36 cellular contexts compared by ENCODE assay signal in genomic region chr9:129418451-129418850, GRCh38.
"Had no signal": no experiment of that assay in that cellular context is flagged by ENCODE, and none has a peak within 500 bp of the region (broad histone marks: within the 10 kb centered on the region; RNA-seq: fewer than 3 reads in every experiment).

No MANE protein-coding gene starts in this region.

- H3K27me3 Mint-ChIP-seq: activated CD8-positive, alpha-beta T cell treated with anti-CD3 and anti-CD28 coated beads for 36 hours; activated naive CD4-positive, alpha-beta T cell treated with anti-CD3 and anti-CD28 coated beads, Interleukin-2, amount 50 U/mL, for 24 hours; activated naive CD8-positive, alpha-beta T cell treated with anti-CD3 and anti-CD28 coated beads for 36 hours; activated naive CD8-positive, alpha-beta T cell treated with anti-CD3 and anti-CD28 coated beads, Interleukin-2, amount 50 U/mL, for 24 hours; T-helper 17 cell had no signal

- FAIRE-seq: frontal cortex had no signal

- ATAC-seq: activated CD4-positive, CD25-positive, alpha-beta regulatory T cell treated with anti-CD3 and anti-CD28 coated beads, Interleukin-2, amount 50 U/mL, for 24 hours; activated CD8-positive, alpha-beta T cell treated with anti-CD3 and anti-CD28 coated beads for 36 hours; activated naive CD8-positive, alpha-beta T cell treated with anti-CD3 and anti-CD28 coated beads, Interleukin-2, amount 50 U/mL, for 24 hours; body of pancreas; esophagus mucosa; T-helper 17 cell had no signal

- H3K4me3 Mint-ChIP-seq: activated B cell treated with CpG ODN at 0.5 μM for 24 hours; activated CD8-positive, alpha-beta T cell treated with anti-CD3 and anti-CD28 coated beads for 36 hours; activated naive CD4-positive, alpha-beta T cell treated with anti-CD3 and anti-CD28 coated beads for 36 hours; activated naive CD4-positive, alpha-beta T cell treated with anti-CD3 and anti-CD28 coated beads, Interleukin-2, amount 50 U/mL, for 24 hours; activated naive CD8-positive, alpha-beta T cell treated with anti-CD3 and anti-CD28 coated beads for 36 hours; activated naive CD8-positive, alpha-beta T cell treated with anti-CD3 and anti-CD28 coated beads, Interleukin-2, amount 50 U/mL, for 24 hours; activated T-helper 1 cell treated with anti-CD3 and anti-CD28 coated beads, Interleukin-12 subunit alpha, Interleukin-12 subunit beta, Interleukin-2, Interleukin-4 antibody, amounts not matched to agents 30 ng/mL and 10 ng/mL and 1 ng/mL, durations not matched to agents 14 hours and 24 hours and 36 hours; dendritic cell treated with granulocyte-macrophage colony-stimulating factor and Interleukin-4, amounts not matched to agents 40 ng/mL and 50 ng/mL, for 4 days; endodermal cell; T-helper 17 cell; T-helper 2 cell treated with Interferon-gamma antibody and Interleukin-4, amounts not matched to agents 5 μg/mL and 100 μg/mL, for 36 hours had no signal

- H3K36me3 Mint-ChIP-seq: activated naive CD4-positive, alpha-beta T cell treated with anti-CD3 and anti-CD28 coated beads, Interleukin-2, amount 50 U/mL, for 24 hours; activated naive CD8-positive, alpha-beta T cell treated with anti-CD3 and anti-CD28 coated beads for 36 hours had no signal

- H3K27me3 ChIP-seq: adrenal gland, body of pancreas, breast epithelium, cardiac muscle cell, colonic mucosa, dorsolateral prefrontal cortex had no signal

- H3K9me3 Mint-ChIP-seq: activated B cell treated with CpG ODN at 0.5 μM for 24 hours; activated CD8-positive, alpha-beta T cell treated with anti-CD3 and anti-CD28 coated beads for 36 hours; activated naive CD4-positive, alpha-beta T cell treated with anti-CD3 and anti-CD28 coated beads for 36 hours; activated naive CD4-positive, alpha-beta T cell treated with anti-CD3 and anti-CD28 coated beads, Interleukin-2, amount 50 U/mL, for 24 hours; activated naive CD8-positive, alpha-beta T cell treated with anti-CD3 and anti-CD28 coated beads for 36 hours; activated naive CD8-positive, alpha-beta T cell treated with anti-CD3 and anti-CD28 coated beads, Interleukin-2, amount 50 U/mL, for 24 hours; activated T-helper 1 cell treated with anti-CD3 and anti-CD28 coated beads, Interleukin-12 subunit alpha, Interleukin-12 subunit beta, Interleukin-2, Interleukin-4 antibody, amounts not matched to agents 30 ng/mL and 10 ng/mL and 1 ng/mL, durations not matched to agents 14 hours and 24 hours and 36 hours; activated T-helper 2 cell treated with anti-CD3 and anti-CD28 coated beads, Interferon-gamma antibody, Interleukin-2, Interleukin-4, amounts not matched to agents 10 μg/mL and 5 μg/mL and 100 μg/mL, durations not matched to agents 14 hours and 24 hours and 36 hours; dendritic cell treated with granulocyte-macrophage colony-stimulating factor and Interleukin-4, amounts not matched to agents 40 ng/mL and 50 ng/mL, for 4 days; endodermal cell; T-helper 2 cell treated with Interferon-gamma antibody and Interleukin-4, amounts not matched to agents 5 μg/mL and 100 μg/mL, for 36 hours had no signal

- H3K27ac ChIP-seq: adrenal gland, body of pancreas, breast epithelium, cardiac muscle cell, colonic mucosa had no signal

- H3K4me3 ChIP-seq: adrenal gland, body of pancreas, breast epithelium, cardiac muscle cell, colonic mucosa, dorsolateral prefrontal cortex had no signal

- DNase-seq: activated B cell treated with CpG ODN at 0.5 μM for 24 hours; activated CD4-positive, alpha-beta T cell treated with anti-CD3 and anti-CD28 coated beads for 48 hours; activated CD4-positive, alpha-beta T cell treated with anti-CD3 and anti-CD28 coated beads, Interleukin-2, amount 50 U/mL, for 1 hour; activated CD4-positive, alpha-beta T cell treated with anti-CD3 and anti-CD28 coated beads, Interleukin-2, amount 50 U/mL, for 48 hours; activated CD8-positive, alpha-beta memory T cell treated with anti-CD3 and anti-CD28 coated beads for 24 hours; activated CD8-positive, alpha-beta T cell treated with anti-CD3 and anti-CD28 coated beads for 36 hours; activated effector memory CD4-positive, alpha-beta T cell treated with anti-CD3 and anti-CD28 coated beads, Interleukin-2, amount 50 U/mL, for 16 hours; activated naive CD4-positive, alpha-beta T cell treated with anti-CD3 and anti-CD28 coated beads for 36 hours; activated naive CD8-positive, alpha-beta T cell treated with anti-CD3 and anti-CD28 coated beads for 36 hours; activated naive CD8-positive, alpha-beta T cell treated with anti-CD3 and anti-CD28 coated beads, Interleukin-2, amount 50 U/mL, for 24 hours; activated T-cell treated with anti-CD3 and anti-CD28 coated beads, Interleukin-2, amount 50 U/mL, for 48 hours; adrenal gland; amygdala; aorta; body of pancreas; central memory CD4-positive, alpha-beta T cell; cerebellar nuclear complex; colonic mucosa; dorsolateral prefrontal cortex; effector memory CD4-positive, alpha-beta T cell; endodermal cell; foreskin fibroblast; head of caudate nucleus; T-helper 1 cell; T-helper 17 cell; T1000 had no signal

- H3K4me1 ChIP-seq: colonic mucosa had no signal

- H3K36me3 ChIP-seq: adrenal gland, breast epithelium, cardiac muscle cell, colonic mucosa had no signal

- H3K9me3 ChIP-seq: adrenal gland, body of pancreas, breast epithelium, colonic mucosa had no signal
